In the genomic region with DNA sequence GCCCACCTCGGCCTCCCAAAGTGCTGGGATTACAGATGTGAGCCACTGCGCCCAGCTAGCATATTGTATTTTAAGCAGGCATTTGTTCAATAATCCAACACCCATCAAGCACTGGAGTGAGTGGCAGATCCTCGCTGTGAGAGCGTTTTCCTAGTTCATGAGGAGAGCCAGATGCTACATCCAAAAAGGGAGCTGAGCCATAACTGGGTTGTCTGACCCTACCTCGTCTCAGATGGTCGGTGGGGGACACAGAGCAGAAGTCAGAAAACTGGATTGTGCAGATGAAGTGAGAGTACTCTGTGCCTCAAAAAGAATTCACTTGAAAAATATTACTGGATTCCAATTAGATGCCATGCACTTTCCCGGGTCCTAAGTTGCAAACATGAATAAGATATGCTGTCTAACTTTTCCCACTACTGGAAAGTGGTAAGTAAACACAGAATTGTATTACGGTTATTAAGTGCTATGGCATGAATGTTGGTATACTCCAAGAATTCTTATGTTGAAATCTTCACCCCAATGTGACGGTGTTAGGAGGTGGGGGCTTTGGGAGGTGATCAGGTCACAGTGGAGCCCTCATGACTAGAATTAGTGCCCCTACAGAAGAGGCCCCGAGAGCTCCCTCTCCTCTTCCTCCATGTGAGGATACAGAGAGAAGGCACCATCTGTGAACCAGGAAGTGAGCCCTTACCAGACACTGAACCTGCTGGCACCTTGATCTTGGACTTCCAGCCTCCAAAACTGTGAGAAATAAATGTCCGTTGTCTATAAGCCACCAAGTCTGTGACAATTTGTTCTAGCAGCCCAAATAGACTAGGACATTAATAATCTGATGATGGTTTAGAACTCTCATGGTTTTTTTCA, we compare ENCODE assay signal across 25 cellular contexts.
"Had no signal": no experiment of that assay in that cellular context is flagged by ENCODE, and none has a peak within 500 bp of the region (broad histone marks: within the 10 kb centered on the region; RNA-seq: fewer than 3 reads in every experiment).

No MANE protein-coding gene starts in this region.

- H3K27me3 ChIP-seq: colonic mucosa, suprapubic skin, transverse colon had no signal

- H3K4me3 Mint-ChIP-seq: activated naive CD4-positive, alpha-beta T cell treated with anti-CD3 and anti-CD28 coated beads for 36 hours; activated T-cell treated with anti-CD3 and anti-CD28 coated beads, Interleukin-2, amount 50 U/mL, for 4 hours; brain; central memory CD8-positive, alpha-beta T cell; naive B cell; neural crest cell; stimulated activated naive CD8-positive, alpha-beta T cell treated with anti-CD3 and anti-CD28 coated beads, Interleukin-15, amount 100 ng/mL, for 72 hours had no signal

- H3K36me3 Mint-ChIP-seq: brain, naive B cell had no signal

- H3K9me3 Mint-ChIP-seq: activated naive CD4-positive, alpha-beta T cell treated with anti-CD3 and anti-CD28 coated beads for 36 hours; activated T-cell treated with anti-CD3 and anti-CD28 coated beads, Interleukin-2, amount 50 U/mL, for 4 hours; central memory CD8-positive, alpha-beta T cell; neural crest cell; stimulated activated naive CD8-positive, alpha-beta T cell treated with anti-CD3 and anti-CD28 coated beads, Interleukin-15, amount 100 ng/mL, for 72 hours had no signal

- H3K27ac Mint-ChIP-seq: activated naive CD4-positive, alpha-beta T cell treated with anti-CD3 and anti-CD28 coated beads for 36 hours; brain; naive B cell; stimulated activated naive CD8-positive, alpha-beta T cell treated with anti-CD3 and anti-CD28 coated beads, Interleukin-15, amount 100 ng/mL, for 72 hours had no signal

- H3K4me3 ChIP-seq: colonic mucosa, psoas muscle, skin epidermis, suprapubic skin, transverse colon had no signal

- DNase-seq: activated CD4-positive, alpha-beta T cell treated with anti-CD3 and anti-CD28 coated beads, Interleukin-2, amount 50 U/mL, for 1 hour; activated CD8-positive, alpha-beta memory T cell treated with anti-CD3 and anti-CD28 coated beads, Interleukin-2, amount 50 U/mL, for 4 hours; activated naive CD4-positive, alpha-beta T cell treated with anti-CD3 and anti-CD28 coated beads for 36 hours; activated T-cell treated with anti-CD3 and anti-CD28 coated beads, Interleukin-2, amount 50 U/mL, for 4 hours; anterior cingulate cortex; colonic mucosa; erythroblast; foreskin melanocyte; glutamatergic neuron; hippocampal formation; left colon; naive B cell; psoas muscle; right cardiac atrium; stimulated activated CD4-positive, alpha-beta T cell treated with anti-CD3 and anti-CD28 coated beads, Interleukin-15, amount 100 ng/mL, for 24 hours; stimulated activated CD4-positive, alpha-beta T cell treated with anti-CD3 and anti-CD28 coated beads, Interleukin-2, amount 100 ng/mL, for 48 hours; stimulated activated naive CD8-positive, alpha-beta T cell treated with anti-CD3 and anti-CD28 coated beads, Interleukin-15, amount 100 ng/mL, for 72 hours; T-helper 1 cell; transverse colon had no signal

- H3K27ac ChIP-seq: colonic mucosa, psoas muscle, transverse colon had no signal

- H3K27me3 Mint-ChIP-seq: stimulated activated naive CD8-positive, alpha-beta T cell treated with anti-CD3 and anti-CD28 coated beads, Interleukin-15, amount 100 ng/mL, for 72 hours had no signal

- H3K9me3 ChIP-seq: colonic mucosa, psoas muscle, suprapubic skin, transverse colon had no signal

- H3K4me1 ChIP-seq: colonic mucosa, psoas muscle had no signal

- ATAC-seq: activated CD4-positive, CD25-positive, alpha-beta regulatory T cell treated with anti-CD3 and anti-CD28 coated beads, Interleukin-2, amount 50 U/mL, for 24 hours; activated T-cell treated with anti-CD3 and anti-CD28 coated beads, Interleukin-2, amount 50 U/mL, for 4 hours; left colon; psoas muscle; right cardiac atrium; stimulated activated naive CD8-positive, alpha-beta T cell treated with anti-CD3 and anti-CD28 coated beads, Interleukin-15, amount 100 ng/mL, for 72 hours had no signal

- H3K4me1 Mint-ChIP-seq: central memory CD8-positive, alpha-beta T cell; naive B cell had no signal

- H3K36me3 ChIP-seq: colonic mucosa, suprapubic skin, transverse colon had no signal
